ENCODE assay signal across 2 cellular contexts in the genomic region with DNA sequence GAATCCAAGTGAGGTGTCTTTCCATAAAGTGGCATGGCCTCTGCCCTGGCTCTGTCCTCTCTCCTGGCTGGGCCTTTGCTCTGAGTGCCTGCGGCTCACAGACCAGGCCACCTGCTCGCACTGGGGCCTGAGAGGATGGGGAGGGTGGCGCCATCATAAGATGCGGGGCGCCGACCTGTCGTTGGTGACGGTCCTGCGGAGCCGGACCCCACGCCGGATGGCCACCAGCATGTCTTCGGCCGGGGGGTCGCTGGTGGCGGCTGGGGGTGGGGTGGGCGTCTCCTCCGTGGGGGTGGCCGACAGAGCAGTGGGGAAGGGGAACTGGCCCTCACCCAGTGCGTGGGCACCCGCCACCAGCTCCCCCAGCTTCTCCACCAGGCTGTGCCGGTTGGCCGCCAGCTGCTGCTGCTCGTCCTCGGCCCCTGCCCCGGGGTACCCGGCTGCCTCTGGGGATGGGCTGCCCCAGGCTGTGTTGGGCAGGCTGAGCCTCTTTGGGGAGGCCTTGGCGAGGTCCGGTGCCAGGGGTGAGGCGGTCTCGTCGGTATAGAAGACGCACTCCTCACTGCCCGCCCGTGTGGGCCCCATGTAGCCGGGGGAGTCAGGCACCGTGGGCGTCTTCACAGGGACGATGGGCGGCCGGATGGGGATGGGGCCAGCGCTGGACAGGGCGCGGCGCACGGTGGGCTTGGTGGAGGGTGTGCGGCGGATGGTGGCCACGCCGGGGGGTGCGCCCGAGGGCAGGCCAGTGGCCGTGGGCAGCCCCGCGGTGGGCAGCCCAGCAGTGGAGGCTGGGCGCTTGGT.
TF ChIP-seq lines count a peak whose summit lies in the region.

No MANE protein-coding gene starts in this region.

TF ChIP-seq in WTC11, 78 proteins besides CTCF, POLR2A, EP300 and RAD21:
- no peak for TF ChIP-seq TP53 (CRISPR knock-in tag; IDR thresholded peaks at IDR 0.05)
- 0 out of 2 replicates have a peak, but pooled peaks have one; percentile 48 for TF ChIP-seq ZNF121 (CRISPR knock-in tag; IDR thresholded peaks at IDR 0.05)
TF ChIP-seq in WTC11: peak in this region for 1.

TF ChIP-seq in HepG2, 621 proteins besides CTCF, POLR2A, EP300 and RAD21 (continues in another document):
- no peak for TF ChIP-seq ISX (CRISPR knock-in tag; conservative IDR thresholded peaks at IDR 0.05)
- TF ChIP-seq ZNF614 (CRISPR knock-in tag; IDR thresholded peaks at IDR 0.05; ENCODE audit: borderline replicate concordance), result no peak
- no peak for TF ChIP-seq CHD4 (IDR thresholded peaks at IDR 0.05; ENCODE audit: borderline replicate concordance, low read length)
- TF ChIP-seq, protein P1, sequence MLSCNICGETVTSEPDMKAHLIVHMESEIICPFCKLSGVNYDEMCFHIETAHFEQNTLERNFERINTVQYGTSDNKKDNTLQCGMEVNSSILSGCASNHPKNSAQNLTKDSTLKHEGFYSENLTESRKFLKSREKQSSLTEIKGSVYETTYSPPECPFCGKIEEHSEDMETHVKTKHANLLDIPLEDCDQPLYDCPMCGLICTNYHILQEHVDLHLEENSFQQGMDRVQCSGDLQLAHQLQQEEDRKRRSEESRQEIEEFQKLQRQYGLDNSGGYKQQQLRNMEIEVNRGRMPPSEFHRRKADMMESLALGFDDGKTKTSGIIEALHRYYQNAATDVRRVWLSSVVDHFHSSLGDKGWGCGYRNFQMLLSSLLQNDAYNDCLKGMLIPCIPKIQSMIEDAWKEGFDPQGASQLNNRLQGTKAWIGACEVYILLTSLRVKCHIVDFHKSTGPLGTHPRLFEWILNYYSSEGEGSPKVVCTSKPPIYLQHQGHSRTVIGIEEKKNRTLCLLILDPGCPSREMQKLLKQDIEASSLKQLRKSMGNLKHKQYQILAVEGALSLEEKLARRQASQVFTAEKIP (CRISPR knock-in tag; IDR thresholded peaks at IDR 0.05; ENCODE audit: borderline replicate concordance), result no peak
- TF ChIP-seq, protein P2, sequence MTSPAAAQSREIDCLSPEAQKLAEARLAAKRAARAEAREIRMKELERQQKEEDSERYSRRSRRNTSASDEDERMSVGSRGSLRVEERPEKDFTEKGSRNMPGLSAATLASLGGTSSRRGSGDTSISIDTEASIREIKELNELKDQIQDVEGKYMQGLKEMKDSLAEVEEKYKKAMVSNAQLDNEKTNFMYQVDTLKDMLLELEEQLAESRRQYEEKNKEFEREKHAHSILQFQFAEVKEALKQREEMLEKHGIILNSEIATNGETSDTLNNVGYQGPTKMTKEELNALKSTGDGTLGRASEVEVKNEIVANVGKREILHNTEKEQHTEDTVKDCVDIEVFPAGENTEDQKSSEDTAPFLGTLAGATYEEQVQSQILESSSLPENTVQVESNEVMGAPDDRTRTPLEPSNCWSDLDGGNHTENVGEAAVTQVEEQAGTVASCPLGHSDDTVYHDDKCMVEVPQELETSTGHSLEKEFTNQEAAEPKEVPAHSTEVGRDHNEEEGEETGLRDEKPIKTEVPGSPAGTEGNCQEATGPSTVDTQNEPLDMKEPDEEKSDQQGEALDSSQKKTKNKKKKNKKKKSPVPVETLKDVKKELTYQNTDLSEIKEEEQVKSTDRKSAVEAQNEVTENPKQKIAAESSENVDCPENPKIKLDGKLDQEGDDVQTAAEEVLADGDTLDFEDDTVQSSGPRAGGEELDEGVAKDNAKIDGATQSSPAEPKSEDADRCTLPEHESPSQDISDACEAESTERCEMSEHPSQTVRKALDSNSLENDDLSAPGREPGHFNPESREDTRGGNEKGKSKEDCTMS (CRISPR knock-in tag; conservative IDR thresholded peaks at IDR 0.05), result no peak
- peak; percentile 87 for TF ChIP-seq ZC3H13 (CRISPR knock-in tag; IDR thresholded peaks at IDR 0.05)
- no peak for TF ChIP-seq U2AF1 (optimal IDR thresholded peaks at IDR 0.05; ENCODE audit: low read depth, low read length)
- no peak for TF ChIP-seq ZZZ3 (CRISPR knock-in tag; IDR thresholded peaks at IDR 0.05; ENCODE audit: borderline replicate concordance)
- no peak for TF ChIP-seq ZNF501 (CRISPR knock-in tag; IDR thresholded peaks at IDR 0.05)
- TF ChIP-seq TAF1 (CRISPR knock-in tag; IDR thresholded peaks at IDR 0.05), result no peak
- TF ChIP-seq, protein P3, sequence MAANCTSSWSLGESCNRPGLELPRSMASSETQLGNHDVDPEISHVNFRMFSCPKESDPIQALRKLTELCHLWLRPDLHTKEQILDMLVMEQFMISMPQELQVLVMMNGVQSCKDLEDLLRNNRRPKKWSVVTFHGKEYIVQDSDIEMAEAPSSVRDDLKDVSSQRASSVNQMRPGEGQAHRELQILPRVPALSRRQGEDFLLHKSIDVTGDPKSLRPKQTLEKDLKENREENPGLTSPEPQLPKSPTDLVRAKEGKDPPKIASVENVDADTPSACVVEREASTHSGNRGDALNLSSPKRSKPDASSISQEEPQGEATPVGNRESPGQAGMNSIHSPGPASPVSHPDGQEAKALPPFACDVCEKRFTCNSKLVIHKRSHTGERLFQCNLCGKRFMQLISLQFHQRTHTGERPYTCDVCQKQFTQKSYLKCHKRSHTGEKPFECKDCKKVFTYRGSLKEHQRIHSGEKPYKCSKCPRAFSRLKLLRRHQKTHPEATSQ (CRISPR knock-in tag; IDR thresholded peaks at IDR 0.05; ENCODE audit: borderline replicate concordance), result no peak
- no peak for TF ChIP-seq NR2C2 (CRISPR knock-in tag; IDR thresholded peaks at IDR 0.05; ENCODE audit: borderline replicate concordance)
- peak; percentile 96 for TF ChIP-seq RBM22 (optimal IDR thresholded peaks at IDR 0.05; ENCODE audit: low read length)
- no peak for TF ChIP-seq EED (CRISPR knock-in tag; IDR thresholded peaks at IDR 0.05)
- TF ChIP-seq, protein P4, sequence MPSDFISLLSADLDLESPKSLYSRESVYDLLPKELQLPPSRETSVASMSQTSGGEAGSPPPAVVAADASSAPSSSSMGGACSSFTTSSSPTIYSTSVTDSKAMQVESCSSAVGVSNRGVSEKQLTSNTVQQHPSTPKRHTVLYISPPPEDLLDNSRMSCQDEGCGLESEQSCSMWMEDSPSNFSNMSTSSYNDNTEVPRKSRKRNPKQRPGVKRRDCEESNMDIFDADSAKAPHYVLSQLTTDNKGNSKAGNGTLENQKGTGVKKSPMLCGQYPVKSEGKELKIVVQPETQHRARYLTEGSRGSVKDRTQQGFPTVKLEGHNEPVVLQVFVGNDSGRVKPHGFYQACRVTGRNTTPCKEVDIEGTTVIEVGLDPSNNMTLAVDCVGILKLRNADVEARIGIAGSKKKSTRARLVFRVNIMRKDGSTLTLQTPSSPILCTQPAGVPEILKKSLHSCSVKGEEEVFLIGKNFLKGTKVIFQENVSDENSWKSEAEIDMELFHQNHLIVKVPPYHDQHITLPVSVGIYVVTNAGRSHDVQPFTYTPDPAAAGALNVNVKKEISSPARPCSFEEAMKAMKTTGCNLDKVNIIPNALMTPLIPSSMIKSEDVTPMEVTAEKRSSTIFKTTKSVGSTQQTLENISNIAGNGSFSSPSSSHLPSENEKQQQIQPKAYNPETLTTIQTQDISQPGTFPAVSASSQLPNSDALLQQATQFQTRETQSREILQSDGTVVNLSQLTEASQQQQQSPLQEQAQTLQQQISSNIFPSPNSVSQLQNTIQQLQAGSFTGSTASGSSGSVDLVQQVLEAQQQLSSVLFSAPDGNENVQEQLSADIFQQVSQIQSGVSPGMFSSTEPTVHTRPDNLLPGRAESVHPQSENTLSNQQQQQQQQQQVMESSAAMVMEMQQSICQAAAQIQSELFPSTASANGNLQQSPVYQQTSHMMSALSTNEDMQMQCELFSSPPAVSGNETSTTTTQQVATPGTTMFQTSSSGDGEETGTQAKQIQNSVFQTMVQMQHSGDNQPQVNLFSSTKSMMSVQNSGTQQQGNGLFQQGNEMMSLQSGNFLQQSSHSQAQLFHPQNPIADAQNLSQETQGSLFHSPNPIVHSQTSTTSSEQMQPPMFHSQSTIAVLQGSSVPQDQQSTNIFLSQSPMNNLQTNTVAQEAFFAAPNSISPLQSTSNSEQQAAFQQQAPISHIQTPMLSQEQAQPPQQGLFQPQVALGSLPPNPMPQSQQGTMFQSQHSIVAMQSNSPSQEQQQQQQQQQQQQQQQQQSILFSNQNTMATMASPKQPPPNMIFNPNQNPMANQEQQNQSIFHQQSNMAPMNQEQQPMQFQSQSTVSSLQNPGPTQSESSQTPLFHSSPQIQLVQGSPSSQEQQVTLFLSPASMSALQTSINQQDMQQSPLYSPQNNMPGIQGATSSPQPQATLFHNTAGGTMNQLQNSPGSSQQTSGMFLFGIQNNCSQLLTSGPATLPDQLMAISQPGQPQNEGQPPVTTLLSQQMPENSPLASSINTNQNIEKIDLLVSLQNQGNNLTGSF (CRISPR knock-in tag; IDR thresholded peaks at IDR 0.05), result no peak
- peak; percentile 25; the same call in 1 of the 2 replicates for TF ChIP-seq HOXA3 (CRISPR knock-in tag; IDR thresholded peaks at IDR 0.05)
- TF ChIP-seq MAZ (IDR thresholded peaks at IDR 0.05; ENCODE audit: borderline replicate concordance, low read depth, low read length), result no peak
- no peak for TF ChIP-seq MAZ (CRISPR knock-in tag; IDR thresholded peaks at IDR 0.05; ENCODE audit: low read depth)
- TF ChIP-seq HNRNPL (IDR thresholded peaks at IDR 0.05; ENCODE audit: low read depth, low read length), result 0 out of 2 replicates have a peak, but pooled peaks have one; percentile 60
- TF ChIP-seq ZNF468 (CRISPR knock-in tag; IDR thresholded peaks at IDR 0.05), result no peak
- TF ChIP-seq YEATS4 (CRISPR knock-in tag; IDR thresholded peaks at IDR 0.05; ENCODE audit: borderline replicate concordance), result no peak
- TF ChIP-seq, protein P5, sequence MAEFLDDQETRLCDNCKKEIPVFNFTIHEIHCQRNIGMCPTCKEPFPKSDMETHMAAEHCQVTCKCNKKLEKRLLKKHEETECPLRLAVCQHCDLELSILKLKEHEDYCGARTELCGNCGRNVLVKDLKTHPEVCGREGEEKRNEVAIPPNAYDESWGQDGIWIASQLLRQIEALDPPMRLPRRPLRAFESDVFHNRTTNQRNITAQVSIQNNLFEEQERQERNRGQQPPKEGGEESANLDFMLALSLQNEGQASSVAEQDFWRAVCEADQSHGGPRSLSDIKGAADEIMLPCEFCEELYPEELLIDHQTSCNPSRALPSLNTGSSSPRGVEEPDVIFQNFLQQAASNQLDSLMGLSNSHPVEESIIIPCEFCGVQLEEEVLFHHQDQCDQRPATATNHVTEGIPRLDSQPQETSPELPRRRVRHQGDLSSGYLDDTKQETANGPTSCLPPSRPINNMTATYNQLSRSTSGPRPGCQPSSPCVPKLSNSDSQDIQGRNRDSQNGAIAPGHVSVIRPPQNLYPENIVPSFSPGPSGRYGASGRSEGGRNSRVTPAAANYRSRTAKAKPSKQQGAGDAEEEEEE (CRISPR knock-in tag; IDR thresholded peaks at IDR 0.05; ENCODE audit: borderline replicate concordance), result no peak
- TF ChIP-seq KLF11 (CRISPR knock-in tag; IDR thresholded peaks at IDR 0.05), result no peak
- TF ChIP-seq, protein P6, sequence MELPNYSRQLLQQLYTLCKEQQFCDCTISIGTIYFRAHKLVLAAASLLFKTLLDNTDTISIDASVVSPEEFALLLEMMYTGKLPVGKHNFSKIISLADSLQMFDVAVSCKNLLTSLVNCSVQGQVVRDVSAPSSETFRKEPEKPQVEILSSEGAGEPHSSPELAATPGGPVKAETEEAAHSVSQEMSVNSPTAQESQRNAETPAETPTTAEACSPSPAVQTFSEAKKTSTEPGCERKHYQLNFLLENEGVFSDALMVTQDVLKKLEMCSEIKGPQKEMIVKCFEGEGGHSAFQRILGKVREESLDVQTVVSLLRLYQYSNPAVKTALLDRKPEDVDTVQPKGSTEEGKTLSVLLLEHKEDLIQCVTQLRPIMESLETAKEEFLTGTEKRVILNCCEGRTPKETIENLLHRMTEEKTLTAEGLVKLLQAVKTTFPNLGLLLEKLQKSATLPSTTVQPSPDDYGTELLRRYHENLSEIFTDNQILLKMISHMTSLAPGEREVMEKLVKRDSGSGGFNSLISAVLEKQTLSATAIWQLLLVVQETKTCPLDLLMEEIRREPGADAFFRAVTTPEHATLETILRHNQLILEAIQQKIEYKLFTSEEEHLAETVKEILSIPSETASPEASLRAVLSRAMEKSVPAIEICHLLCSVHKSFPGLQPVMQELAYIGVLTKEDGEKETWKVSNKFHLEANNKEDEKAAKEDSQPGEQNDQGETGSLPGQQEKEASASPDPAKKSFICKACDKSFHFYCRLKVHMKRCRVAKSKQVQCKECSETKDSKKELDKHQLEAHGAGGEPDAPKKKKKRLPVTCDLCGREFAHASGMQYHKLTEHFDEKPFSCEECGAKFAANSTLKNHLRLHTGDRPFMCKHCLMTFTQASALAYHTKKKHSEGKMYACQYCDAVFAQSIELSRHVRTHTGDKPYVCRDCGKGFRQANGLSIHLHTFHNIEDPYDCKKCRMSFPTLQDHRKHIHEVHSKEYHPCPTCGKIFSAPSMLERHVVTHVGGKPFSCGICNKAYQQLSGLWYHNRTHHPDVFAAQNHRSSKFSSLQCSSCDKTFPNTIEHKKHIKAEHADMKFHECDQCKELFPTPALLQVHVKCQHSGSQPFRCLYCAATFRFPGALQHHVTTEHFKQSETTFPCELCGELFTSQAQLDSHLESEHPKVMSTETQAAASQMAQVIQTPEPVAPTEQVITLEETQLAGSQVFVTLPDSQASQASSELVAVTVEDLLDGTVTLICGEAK (IDR thresholded peaks at IDR 0.05), result no peak
- TF ChIP-seq, protein P6 (CRISPR knock-in tag; IDR thresholded peaks at IDR 0.05), result 0 out of 2 replicates have a peak, but pooled peaks have one; percentile 21
